In genomic region chr1:54376085-54377039, GRCh38 we compare ENCODE assay signal across 9 cellular contexts. TPM values are rescaled to one million over a fixed set of nuclear protein-coding genes. Genes with fewer than 3 reads are reported as not detected.
A peak's percentile ranks its signal among the peaks of the same experiment; 100 is the strongest.
DNase-seq lines count a peak whose midpoint lies in the region; ATAC-seq, FAIRE-seq and TF ChIP-seq lines count a peak whose summit lies in the region.
"Had no signal": no experiment of that assay in that cellular context is flagged by ENCODE, and none has a peak within 500 bp of the region (broad histone marks: within the 10 kb centered on the region; RNA-seq: fewer than 3 reads in every experiment).

No MANE protein-coding gene starts in this region.

- DNase-seq in NCI-H524 (lab: John Stamatoyannopoulos, UW) (peak; percentile 11 to 53), NCI-H524 treated with DMSO at 0.1 percent for 48 hours (lab: John Stamatoyannopoulos, UW) (no peak), HepG2 (ENCODE audit: low spot score) (peak; percentile 22), globus pallidus (ENCODE audit: low spot score) (no peak), CD1c-positive myeloid dendritic cell (ENCODE audit: extremely low spot score) (no peak), SHP77 treated with DMSO at 0.1 percent for 48 hours (lab: John Stamatoyannopoulos, UW) (no peak)

- in situ Hi-C loops in HepG2 (cut with HindIII; ENCODE audit: extremely low pct_ligation_motif_present, low pct_unique_long_range_greater_than_20kb) = no loop called here

- H3K27me3 ChIP-seq in OCI-LY3 (ENCODE audit: low read depth, low read length) (no peaks in the 10 kb centered on the region), HepG2 (ENCODE audit: control insufficient read depth in 1 of 2, insufficient read depth in 2 of 2, low read length in 2 of 2) (no peaks in the 10 kb centered on the region)

- H3K4me3 ChIP-seq in HEK293 (ENCODE audit: low read depth, low read length) (no peak overlapping the region), OCI-LY3 (ENCODE audit: low read length) (no peak overlapping the region), HepG2 (replicated peaks in 1 of 3; ENCODE audit: insufficient read depth in 1 of 3, low read depth in 2 of 3, low read length in 3 of 3) (no peak overlapping the region)

- peak overlapping the region; percentile 39 for H3K4me2 ChIP-seq in OCI-LY3 (ENCODE audit: low read length)
- no peak overlapping the region for H3K4me2 ChIP-seq in HepG2 (ENCODE audit: low read depth, low read length)

- H3K79me2 ChIP-seq in OCI-LY3 (ENCODE audit: low read length) (no peaks in the 10 kb centered on the region), HepG2 (ENCODE audit: insufficient read depth, low read length) (peaks cover 5% of the 10 kb centered on the region)

- H3K9ac ChIP-seq in OCI-LY3 (ENCODE audit: low read length) = no peak overlapping the region
- no peak overlapping the region for H3K9ac ChIP-seq in HepG2 (ENCODE audit: insufficient read depth, low read depth, low read length)

- whole genome bisulfite sequencing in HepG2 (ENCODE audit: low lambda C conversion rate) = 95% methylated on average over 10 of the region's 10 CpGs

- ATAC-seq in HepG2 = peak; percentile 43; the same call in 2 of the 3 replicates

- no peak for FAIRE-seq in HepG2 (lab: Jason Lieb, UNC)

- intact Hi-C loops in HepG2 (cut with micrococcal nuclease; ENCODE audit: unreplicated experiment) = no loop called here

- H3K4me1 ChIP-seq in HEK293 (ENCODE audit: control insufficient read depth, insufficient read depth, low read length) = peaks cover 10% of the 10 kb centered on the region; the same call in 1 of the 2 replicates
- peaks cover 33% of the 10 kb centered on the region for H3K4me1 ChIP-seq in OCI-LY3 (ENCODE audit: low read length)
- H3K4me1 ChIP-seq in HepG2 (ENCODE audit: insufficient read depth, low read length) = peaks cover 40% of the 10 kb centered on the region

- H3K36me3 ChIP-seq in HEK293 (ENCODE audit: control insufficient read depth in 2 of 2, insufficient read depth in 1 of 2, low read length in 2 of 2) (peaks cover 0 to 10% of the 10 kb centered on the region in 2 experiments; a peak in 2 of 3 replicates), OCI-LY3 (replicated peaks; ENCODE audit: low read depth, low read length) (no peaks in the 10 kb centered on the region), HepG2 (replicated peaks in 1 of 2; ENCODE audit: control insufficient read depth in 1 of 2, insufficient read depth in 2 of 2, low read length in 2 of 2) (peaks cover under 1 to 5% of the 10 kb centered on the region in 2 experiments; a peak in 4 of 5 replicates)

- TF ChIP-seq EP300 in HepG2 (IDR thresholded peaks at IDR 0.05; ENCODE audit: low read depth in 2 of 2, low read length in 2 of 2) = no peak
- TF ChIP-seq EP300 in HepG2 (CRISPR knock-in tag; IDR thresholded peaks at IDR 0.05; ENCODE audit: borderline replicate concordance) = no peak

- POLR2A ChIA-PET in HEK293 (lab: Yijun Ruan, JAX) (no interaction called here), HepG2 (lab: Yijun Ruan, JAX) (no interaction called here)

- TF ChIP-seq RAD21 in HepG2 (CRISPR knock-in tag; IDR thresholded peaks at IDR 0.05) = no peak

- CTCF ChIA-PET in HEK293 (lab: Yijun Ruan, JAX) (no interaction called here), HepG2 (lab: Yijun Ruan, JAX; ENCODE audit: low intra/inter-chr PET ratio, low total read pairs) (no interaction called here)

- H3K9me3 ChIP-seq in HEK293 (ENCODE audit: control insufficient read depth, insufficient read depth, low read depth, low read length) = no peaks in the 10 kb centered on the region
- no peaks in the 10 kb centered on the region for H3K9me3 ChIP-seq in OCI-LY3 (ENCODE audit: insufficient read depth, low read length)
- H3K9me3 ChIP-seq in HepG2 (ENCODE audit: low read length) = no peaks in the 10 kb centered on the region

- no peaks in the 10 kb centered on the region for H4K20me1 ChIP-seq in OCI-LY3 (ENCODE audit: insufficient read depth, low read length)
- peaks cover 4% of the 10 kb centered on the region for H4K20me1 ChIP-seq in HepG2 (ENCODE audit: insufficient read depth, low read length)

- H3K27ac ChIP-seq in HEK293 (ENCODE audit: extremely low read depth, low read depth, low read length) (no peak overlapping the region), OCI-LY3 (ENCODE audit: low read length) (no peak overlapping the region), HepG2 (ENCODE audit: extremely low read length, insufficient read depth, low read length) (peak overlapping the region; percentile 17)
- H3K27ac ChIP-seq: 22Rv1 had no signal

- TF ChIP-seq POLR2A in HepG2 (IDR thresholded peaks at IDR 0.05; ENCODE audit: insufficient read depth in 1 of 2, low read depth in 2 of 2, low read length in 2 of 2) = no peak

- no peak overlapping the region for H2AFZ ChIP-seq in OCI-LY3 (ENCODE audit: low read depth, low read length)
- H2AFZ ChIP-seq in HepG2 (ENCODE audit: low read length) = no peak overlapping the region

- TF ChIP-seq CTCF in HEK293 (tag by site-specific recombination; IDR thresholded peaks at IDR 0.05) (no peak), OCI-LY3 (IDR thresholded peaks at IDR 0.05; ENCODE audit: low read depth, low read length) (no peak), HepG2 (CRISPR knock-in tag; IDR thresholded peaks at IDR 0.05) (no peak)

- no TSS peak for BruUV-seq in HepG2 (replicated peaks; lab: Mats Ljungman, UMichigan)

TF ChIP-seq in HEK293, 187 proteins besides CTCF, POLR2A, EP300 and RAD21:
- TF ChIP-seq EGR2 (tag by site-specific recombination; IDR thresholded peaks at IDR 0.05; ENCODE audit: low read depth) = 0 out of 2 replicates have a peak, but pooled peaks have one; percentile 16
- TF ChIP-seq ZSCAN16 (tag by site-specific recombination; IDR thresholded peaks at IDR 0.05) = no peak
- TF ChIP-seq ZFHX2 (tag by site-specific recombination; conservative IDR thresholded peaks at IDR 0.05) = peak; percentile 44; the same call in 1 of the 2 replicates
- no peak for TF ChIP-seq ZNF776 (tag by site-specific recombination; IDR thresholded peaks at IDR 0.05; ENCODE audit: borderline replicate concordance)
- TF ChIP-seq, protein P1, sequence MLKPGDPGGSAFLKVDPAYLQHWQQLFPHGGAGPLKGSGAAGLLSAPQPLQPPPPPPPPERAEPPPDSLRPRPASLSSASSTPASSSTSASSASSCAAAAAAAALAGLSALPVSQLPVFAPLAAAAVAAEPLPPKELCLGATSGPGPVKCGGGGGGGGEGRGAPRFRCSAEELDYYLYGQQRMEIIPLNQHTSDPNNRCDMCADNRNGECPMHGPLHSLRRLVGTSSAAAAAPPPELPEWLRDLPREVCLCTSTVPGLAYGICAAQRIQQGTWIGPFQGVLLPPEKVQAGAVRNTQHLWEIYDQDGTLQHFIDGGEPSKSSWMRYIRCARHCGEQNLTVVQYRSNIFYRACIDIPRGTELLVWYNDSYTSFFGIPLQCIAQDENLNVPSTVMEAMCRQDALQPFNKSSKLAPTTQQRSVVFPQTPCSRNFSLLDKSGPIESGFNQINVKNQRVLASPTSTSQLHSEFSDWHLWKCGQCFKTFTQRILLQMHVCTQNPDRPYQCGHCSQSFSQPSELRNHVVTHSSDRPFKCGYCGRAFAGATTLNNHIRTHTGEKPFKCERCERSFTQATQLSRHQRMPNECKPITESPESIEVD (tag by site-specific recombination; IDR thresholded peaks at IDR 0.05) = no peak

TF ChIP-seq in HepG2, 621 proteins besides CTCF, POLR2A, EP300 and RAD21:
- TF ChIP-seq ZNF180 (CRISPR knock-in tag; IDR thresholded peaks at IDR 0.05; ENCODE audit: borderline replicate concordance, low read depth) (no peak), FOSL2 (CRISPR knock-in tag; IDR thresholded peaks at IDR 0.05) (peak; percentile 90), ZNF878 (CRISPR knock-in tag; IDR thresholded peaks at IDR 0.05) (no peak), FOSL1 (CRISPR knock-in tag; IDR thresholded peaks at IDR 0.05; ENCODE audit: borderline replicate concordance) (0 out of 2 replicates have a peak, but pooled peaks have one; percentile 26), CREB1 (IDR thresholded peaks at IDR 0.05) (peak; percentile 49), CREB1 (CRISPR knock-in tag; IDR thresholded peaks at IDR 0.05) (no peak), SAP130 (CRISPR knock-in tag; IDR thresholded peaks at IDR 0.05; ENCODE audit: low read depth) (peak; percentile 45)
- TF ChIP-seq, protein P2, sequence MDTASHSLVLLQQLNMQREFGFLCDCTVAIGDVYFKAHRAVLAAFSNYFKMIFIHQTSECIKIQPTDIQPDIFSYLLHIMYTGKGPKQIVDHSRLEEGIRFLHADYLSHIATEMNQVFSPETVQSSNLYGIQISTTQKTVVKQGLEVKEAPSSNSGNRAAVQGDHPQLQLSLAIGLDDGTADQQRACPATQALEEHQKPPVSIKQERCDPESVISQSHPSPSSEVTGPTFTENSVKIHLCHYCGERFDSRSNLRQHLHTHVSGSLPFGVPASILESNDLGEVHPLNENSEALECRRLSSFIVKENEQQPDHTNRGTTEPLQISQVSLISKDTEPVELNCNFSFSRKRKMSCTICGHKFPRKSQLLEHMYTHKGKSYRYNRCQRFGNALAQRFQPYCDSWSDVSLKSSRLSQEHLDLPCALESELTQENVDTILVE (CRISPR knock-in tag; IDR thresholded peaks at IDR 0.05) = no peak
TF ChIP-seq in HepG2: peak in this region for 4.

RNA-seq across cellular contexts. Expression of gene SSBP3, which starts 29.8 kb away (rescaled TPM):
- total RNA-seq in HepG2 (2016; rRNA removed; fragmentation: Illumina TruSeq; extraction: Trizol) = 7.5 and 8.5 TPM in 2 replicates
- total RNA-seq in HepG2 (2016; cell fraction: cytosol; rRNA removed; fragmentation: Illumina TruSeq; extraction: Trizol; ENCODE audit: low read depth) = 2.4 and 2.6 TPM in 2 replicates
- 5.0 and 9.0 TPM in 2 replicates for total RNA-seq in HepG2 (2016; cell fraction: insoluble cytoplasmic fraction; rRNA removed; fragmentation: Illumina TruSeq; extraction: Trizol)
- 6.8 and 7.0 TPM in 2 replicates for total RNA-seq in HepG2 (2016; cell fraction: membrane; rRNA removed; fragmentation: Illumina TruSeq; extraction: Trizol)
- total RNA-seq in HepG2 (2016; cell fraction: nucleus; rRNA removed; fragmentation: Illumina TruSeq; extraction: Trizol) = 5.3 and 6.3 TPM in 2 replicates
- polyA plus RNA-seq in HepG2 (2011; rRNA removed) = 17.6 and 19.0 TPM in 2 replicates
- polyA plus RNA-seq in HepG2 (2011; cell fraction: cytosol; rRNA removed) = 9.4 and 10.6 TPM in 2 replicates
- polyA plus RNA-seq in HepG2 (2011; cell fraction: nucleus; rRNA removed) = 24.9 and 30.2 TPM in 2 replicates
- polyA plus RNA-seq in HepG2 (2012) = 22.3 and 30.4 TPM in 2 replicates
- 6.1 and 8.0 TPM in 2 replicates for polyA plus RNA-seq in HepG2 (2016; cell fraction: cytosol; fragmentation: Illumina TruSeq; extraction: Trizol; ENCODE audit: low read depth)
- polyA plus RNA-seq in HepG2 (2016; cell fraction: insoluble cytoplasmic fraction; fragmentation: Illumina TruSeq; extraction: Trizol; ENCODE audit: low read depth) = 20.5 and 26.0 TPM in 2 replicates
- polyA plus RNA-seq in HepG2 (2016; cell fraction: membrane; fragmentation: Illumina TruSeq; extraction: Trizol; ENCODE audit: low read depth) = 15.7 and 18.4 TPM in 2 replicates
- polyA plus RNA-seq in HepG2 (2016; cell fraction: nucleus; fragmentation: Illumina TruSeq; extraction: Trizol; ENCODE audit: insufficient read depth, low read depth) = 25.5 and 27.3 TPM in 2 replicates
- 10.9 and 15.9 TPM in 2 replicates for polyA minus RNA-seq in HepG2 (2011; rRNA and poly(A)+ RNA removed; ENCODE audit: low replicate concordance)
- polyA minus RNA-seq in HepG2 (2011; cell fraction: cytosol; rRNA and poly(A)+ RNA removed) = 6.2 and 9.2 TPM in 2 replicates
- 6.8 and 9.6 TPM in 2 replicates for polyA minus RNA-seq in HepG2 (2011; cell fraction: nucleus; rRNA and poly(A)+ RNA removed)

Comparison
In these comparisons a context has a peak if more than half of its experiments do, and no peak if none do; other contexts are left out.
1. DNase-seq: peak in NCI-H524 (2 of 2) and HepG2 (single experiment); none in NCI-H524 treated with DMSO at 0.1 percent for 48 hours (single experiment), globus pallidus (single experiment), CD1c-positive myeloid dendritic cell (single experiment) and SHP77 treated with DMSO at 0.1 percent for 48 hours (single experiment).